1 cellular context compared by ENCODE assay signal in genomic region chr14:35161231-35161630, GRCh38.
TF ChIP-seq lines count a peak whose summit lies in the region.

No MANE protein-coding gene starts in this region.

TF ChIP-seq in GM23338, 12 proteins besides CTCF, POLR2A, EP300 and RAD21 (continued from another document):
- TF ChIP-seq, protein P1, sequence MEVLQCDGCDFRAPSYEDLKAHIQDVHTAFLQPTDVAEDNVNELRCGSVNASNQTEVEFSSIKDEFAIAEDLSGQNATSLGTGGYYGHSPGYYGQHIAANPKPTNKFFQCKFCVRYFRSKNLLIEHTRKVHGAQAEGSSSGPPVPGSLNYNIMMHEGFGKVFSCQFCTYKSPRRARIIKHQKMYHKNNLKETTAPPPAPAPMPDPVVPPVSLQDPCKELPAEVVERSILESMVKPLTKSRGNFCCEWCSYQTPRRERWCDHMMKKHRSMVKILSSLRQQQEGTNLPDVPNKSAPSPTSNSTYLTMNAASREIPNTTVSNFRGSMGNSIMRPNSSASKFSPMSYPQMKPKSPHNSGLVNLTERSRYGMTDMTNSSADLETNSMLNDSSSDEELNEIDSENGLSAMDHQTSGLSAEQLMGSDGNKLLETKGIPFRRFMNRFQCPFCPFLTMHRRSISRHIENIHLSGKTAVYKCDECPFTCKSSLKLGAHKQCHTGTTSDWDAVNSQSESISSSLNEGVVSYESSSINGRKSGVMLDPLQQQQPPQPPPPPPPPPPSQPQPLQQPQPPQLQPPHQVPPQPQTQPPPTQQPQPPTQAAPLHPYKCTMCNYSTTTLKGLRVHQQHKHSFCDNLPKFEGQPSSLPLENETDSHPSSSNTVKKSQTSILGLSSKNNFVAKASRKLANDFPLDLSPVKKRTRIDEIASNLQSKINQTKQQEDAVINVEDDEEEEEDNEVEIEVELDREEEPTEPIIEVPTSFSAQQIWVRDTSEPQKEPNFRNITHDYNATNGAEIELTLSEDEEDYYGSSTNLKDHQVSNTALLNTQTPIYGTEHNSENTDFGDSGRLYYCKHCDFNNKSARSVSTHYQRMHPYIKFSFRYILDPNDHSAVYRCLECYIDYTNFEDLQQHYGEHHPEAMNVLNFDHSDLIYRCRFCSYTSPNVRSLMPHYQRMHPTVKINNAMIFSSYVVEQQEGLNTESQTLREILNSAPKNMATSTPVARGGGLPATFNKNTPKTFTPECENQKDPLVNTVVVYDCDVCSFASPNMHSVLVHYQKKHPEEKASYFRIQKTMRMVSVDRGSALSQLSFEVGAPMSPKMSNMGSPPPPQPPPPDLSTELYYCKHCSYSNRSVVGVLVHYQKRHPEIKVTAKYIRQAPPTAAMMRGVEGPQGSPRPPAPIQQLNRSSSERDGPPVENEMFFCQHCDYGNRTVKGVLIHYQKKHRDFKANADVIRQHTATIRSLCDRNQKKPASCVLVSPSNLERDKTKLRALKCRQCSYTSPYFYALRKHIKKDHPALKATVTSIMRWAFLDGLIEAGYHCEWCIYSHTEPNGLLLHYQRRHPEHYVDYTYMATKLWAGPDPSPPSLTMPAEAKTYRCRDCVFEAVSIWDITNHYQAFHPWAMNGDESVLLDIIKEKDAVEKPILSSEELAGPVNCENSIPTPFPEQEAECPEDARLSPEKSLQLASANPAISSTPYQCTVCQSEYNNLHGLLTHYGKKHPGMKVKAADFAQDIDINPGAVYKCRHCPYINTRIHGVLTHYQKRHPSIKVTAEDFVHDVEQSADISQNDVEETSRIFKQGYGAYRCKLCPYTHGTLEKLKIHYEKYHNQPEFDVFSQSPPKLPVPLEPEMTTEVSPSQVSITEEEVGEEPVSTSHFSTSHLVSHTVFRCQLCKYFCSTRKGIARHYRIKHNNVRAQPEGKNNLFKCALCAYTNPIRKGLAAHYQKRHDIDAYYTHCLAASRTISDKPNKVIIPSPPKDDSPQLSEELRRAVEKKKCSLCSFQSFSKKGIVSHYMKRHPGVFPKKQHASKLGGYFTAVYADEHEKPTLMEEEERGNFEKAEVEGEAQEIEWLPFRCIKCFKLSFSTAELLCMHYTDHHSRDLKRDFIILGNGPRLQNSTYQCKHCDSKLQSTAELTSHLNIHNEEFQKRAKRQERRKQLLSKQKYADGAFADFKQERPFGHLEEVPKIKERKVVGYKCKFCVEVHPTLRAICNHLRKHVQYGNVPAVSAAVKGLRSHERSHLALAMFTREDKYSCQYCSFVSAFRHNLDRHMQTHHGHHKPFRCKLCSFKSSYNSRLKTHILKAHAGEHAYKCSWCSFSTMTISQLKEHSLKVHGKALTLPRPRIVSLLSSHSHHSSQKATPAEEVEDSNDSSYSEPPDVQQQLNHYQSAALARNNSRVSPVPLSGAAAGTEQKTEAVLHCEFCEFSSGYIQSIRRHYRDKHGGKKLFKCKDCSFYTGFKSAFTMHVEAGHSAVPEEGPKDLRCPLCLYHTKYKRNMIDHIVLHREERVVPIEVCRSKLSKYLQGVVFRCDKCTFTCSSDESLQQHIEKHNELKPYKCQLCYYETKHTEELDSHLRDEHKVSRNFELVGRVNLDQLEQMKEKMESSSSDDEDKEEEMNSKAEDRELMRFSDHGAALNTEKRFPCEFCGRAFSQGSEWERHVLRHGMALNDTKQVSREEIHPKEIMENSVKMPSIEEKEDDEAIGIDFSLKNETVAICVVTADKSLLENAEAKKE (CRISPR knock-in tag; IDR thresholded peaks at IDR 0.05): no peak
- TF ChIP-seq CREB1 (CRISPR knock-in tag; IDR thresholded peaks at IDR 0.05; ENCODE audit: low read depth): no peak
- TF ChIP-seq, protein P2, sequence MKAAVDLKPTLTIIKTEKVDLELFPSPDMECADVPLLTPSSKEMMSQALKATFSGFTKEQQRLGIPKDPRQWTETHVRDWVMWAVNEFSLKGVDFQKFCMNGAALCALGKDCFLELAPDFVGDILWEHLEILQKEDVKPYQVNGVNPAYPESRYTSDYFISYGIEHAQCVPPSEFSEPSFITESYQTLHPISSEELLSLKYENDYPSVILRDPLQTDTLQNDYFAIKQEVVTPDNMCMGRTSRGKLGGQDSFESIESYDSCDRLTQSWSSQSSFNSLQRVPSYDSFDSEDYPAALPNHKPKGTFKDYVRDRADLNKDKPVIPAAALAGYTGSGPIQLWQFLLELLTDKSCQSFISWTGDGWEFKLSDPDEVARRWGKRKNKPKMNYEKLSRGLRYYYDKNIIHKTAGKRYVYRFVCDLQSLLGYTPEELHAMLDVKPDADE (IDR thresholded peaks at IDR 0.05): no peak
- no peak for TF ChIP-seq JUNB (IDR thresholded peaks at IDR 0.05; ENCODE audit: unreplicated experiment)
- TF ChIP-seq NANOG (IDR thresholded peaks at IDR 0.05; ENCODE audit: borderline replicate concordance): no peak
- TF ChIP-seq POLR2AphosphoS5 (IDR thresholded peaks at IDR 0.05; ENCODE audit: low read depth): no peak
